11 cellular contexts compared by ENCODE assay signal in the genomic region with DNA sequence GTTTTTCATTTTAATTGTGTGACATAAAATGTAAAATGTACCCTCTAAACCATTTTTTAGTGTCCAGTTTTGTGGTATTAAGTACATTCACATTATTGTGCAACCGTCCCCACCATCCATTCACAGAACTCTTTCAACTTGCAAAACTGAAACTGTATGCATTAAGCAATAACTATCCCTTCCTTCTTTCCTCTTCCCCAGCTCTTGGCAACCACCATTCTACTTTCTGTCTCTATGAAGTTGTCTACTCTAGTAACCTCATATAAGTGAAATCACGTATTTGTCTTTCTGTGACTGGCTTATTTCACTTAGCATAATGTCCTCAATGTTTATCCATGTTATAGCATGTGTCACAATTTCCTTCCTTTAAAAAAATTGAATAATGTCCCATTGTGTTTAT.
DNase-seq lines count a peak whose midpoint lies in the region; ATAC-seq and TF ChIP-seq lines count a peak whose summit lies in the region.
"Had no signal": no experiment of that assay in that cellular context is flagged by ENCODE, and none has a peak within 500 bp of the region (broad histone marks: within the 10 kb centered on the region; RNA-seq: fewer than 3 reads in every experiment).

No MANE protein-coding gene starts in this region.

- intact Hi-C loops in natural killer cell (cut with micrococcal nuclease) (no loop called here), upper lobe of right lung (cut with DNase I) (no loop called here)
- intact Hi-C loops in activated T-helper 1 cell treated with anti-CD3 and anti-CD28 coated beads, Interleukin-12 subunit alpha, Interleukin-12 subunit beta, Interleukin-2, Interleukin-4 antibody, amounts not matched to agents 30 ng/mL and 10 ng/mL and 1 ng/mL, durations not matched to agents 14 hours and 24 hours and 36 hours (cut with micrococcal nuclease): no loop called here

- H3K27ac ChIP-seq in upper lobe of right lung: peak overlapping the region; percentile 8

- no peak for DNase-seq in natural killer cell treated with Interleukin-12 subunit alpha and Interleukin-12 subunit beta and Interleukin-15 and Interleukin-18, amount 100 ng/mL, for 72 hours (ENCODE audit: low spot score)
- DNase-seq in natural killer cell (no peak), upper lobe of right lung (no peak), NCI-H1048 (lab: John Stamatoyannopoulos, UW) (no peak), WTC11 (ENCODE audit: low spot score) (no peak)
- DNase-seq in activated T-helper 1 cell treated with anti-CD3 and anti-CD28 coated beads, Interleukin-12 subunit alpha, Interleukin-12 subunit beta, Interleukin-2, Interleukin-4 antibody, amounts not matched to agents 30 ng/mL and 10 ng/mL and 1 ng/mL, durations not matched to agents 14 hours and 24 hours and 36 hours (ENCODE audit: low spot score): no peak
- DNase-seq: activated naive CD4-positive, alpha-beta T cell had no signal

- H3K4me1 ChIP-seq in upper lobe of right lung: peaks cover 49% of the 10 kb centered on the region

- peaks cover 0 to 3% of the 10 kb centered on the region in 2 donors for H3K27me3 Mint-ChIP-seq in natural killer cell treated with Interleukin-12 subunit alpha and Interleukin-12 subunit beta and Interleukin-15 and Interleukin-18, amount 100 ng/mL, for 72 hours
- H3K27me3 Mint-ChIP-seq in natural killer cell (ENCODE audit: low read depth in 2 of 2) (peaks cover 0 to 3% of the 10 kb centered on the region in 2 donors), WTC11 (ENCODE audit: low read depth) (no peaks in the 10 kb centered on the region)
- H3K27me3 Mint-ChIP-seq in activated T-helper 1 cell treated with anti-CD3 and anti-CD28 coated beads, Interleukin-12 subunit alpha, Interleukin-12 subunit beta, Interleukin-2, Interleukin-4 antibody, amounts not matched to agents 30 ng/mL and 10 ng/mL and 1 ng/mL, durations not matched to agents 14 hours and 24 hours and 36 hours (ENCODE audit: insufficient read depth): no peaks in the 10 kb centered on the region

- H3K27ac Mint-ChIP-seq in natural killer cell treated with Interleukin-12 subunit alpha and Interleukin-12 subunit beta and Interleukin-15 and Interleukin-18, amount 100 ng/mL, for 72 hours: peak overlapping the region in 1 of 2 donors; percentile 13
- H3K27ac Mint-ChIP-seq in natural killer cell: no peak overlapping the region
- peak overlapping the region; percentile 18 for H3K27ac Mint-ChIP-seq in activated T-helper 1 cell treated with anti-CD3 and anti-CD28 coated beads, Interleukin-12 subunit alpha, Interleukin-12 subunit beta, Interleukin-2, Interleukin-4 antibody, amounts not matched to agents 30 ng/mL and 10 ng/mL and 1 ng/mL, durations not matched to agents 14 hours and 24 hours and 36 hours
- no peak overlapping the region for H3K27ac Mint-ChIP-seq in WTC11

- no peak overlapping the region for H3K4me3 ChIP-seq in upper lobe of right lung
- H3K4me3 ChIP-seq: HAP-1, skin epidermis had no signal

- H3K4me3 Mint-ChIP-seq in natural killer cell treated with Interleukin-12 subunit alpha and Interleukin-12 subunit beta and Interleukin-15 and Interleukin-18, amount 100 ng/mL, for 72 hours: peak overlapping the region; percentile 27
- H3K4me3 Mint-ChIP-seq in natural killer cell (no peak overlapping the region), WTC11 (no peak overlapping the region)
- no peak overlapping the region for H3K4me3 Mint-ChIP-seq in activated T-helper 1 cell treated with anti-CD3 and anti-CD28 coated beads, Interleukin-12 subunit alpha, Interleukin-12 subunit beta, Interleukin-2, Interleukin-4 antibody, amounts not matched to agents 30 ng/mL and 10 ng/mL and 1 ng/mL, durations not matched to agents 14 hours and 24 hours and 36 hours

- TF ChIP-seq CTCF in natural killer cell (IDR thresholded peaks at IDR 0.05) (no peak), upper lobe of right lung (IDR thresholded peaks at IDR 0.05) (no peak), WTC11 (IDR thresholded peaks at IDR 0.05) (no peak)

- CTCF ChIA-PET in WTC11 (lab: Charles Lee): no interaction called here

- peaks cover 12 to 20% of the 10 kb centered on the region in 2 donors for H3K4me1 Mint-ChIP-seq in natural killer cell treated with Interleukin-12 subunit alpha and Interleukin-12 subunit beta and Interleukin-15 and Interleukin-18, amount 100 ng/mL, for 72 hours (ENCODE audit: low read depth in 2 of 2)
- H3K4me1 Mint-ChIP-seq in natural killer cell: no peaks in the 10 kb centered on the region
- peaks cover 73% of the 10 kb centered on the region for H3K4me1 Mint-ChIP-seq in activated T-helper 1 cell treated with anti-CD3 and anti-CD28 coated beads, Interleukin-12 subunit alpha, Interleukin-12 subunit beta, Interleukin-2, Interleukin-4 antibody, amounts not matched to agents 30 ng/mL and 10 ng/mL and 1 ng/mL, durations not matched to agents 14 hours and 24 hours and 36 hours (ENCODE audit: low read depth)
- peaks cover 32% of the 10 kb centered on the region for H3K4me1 Mint-ChIP-seq in WTC11

- peak in 1 of 2 donors; percentile 73 for ATAC-seq in natural killer cell treated with Interleukin-12 subunit alpha and Interleukin-12 subunit beta and Interleukin-15 and Interleukin-18, amount 100 ng/mL, for 72 hours
- no peak for ATAC-seq in natural killer cell
- ATAC-seq in HG03175 (IDR thresholded peaks at IDR 0.05; ENCODE audit: unreplicated experiment): peak; percentile 82
- ATAC-seq in upper lobe of right lung: peak; percentile 48
- no peak for ATAC-seq in HG03097 (IDR thresholded peaks at IDR 0.05; ENCODE audit: low FRiP score, unreplicated experiment)
- no peak for ATAC-seq in WTC11

- POLR2A ChIA-PET in WTC11 (lab: Charles Lee): no interaction called here

- H3K9me3 Mint-ChIP-seq in natural killer cell treated with Interleukin-12 subunit alpha and Interleukin-12 subunit beta and Interleukin-15 and Interleukin-18, amount 100 ng/mL, for 72 hours: no peaks in the 10 kb centered on the region
- H3K9me3 Mint-ChIP-seq in natural killer cell (no peaks in the 10 kb centered on the region), WTC11 (peaks cover 6% of the 10 kb centered on the region)
- peaks cover 5% of the 10 kb centered on the region for H3K9me3 Mint-ChIP-seq in activated T-helper 1 cell treated with anti-CD3 and anti-CD28 coated beads, Interleukin-12 subunit alpha, Interleukin-12 subunit beta, Interleukin-2, Interleukin-4 antibody, amounts not matched to agents 30 ng/mL and 10 ng/mL and 1 ng/mL, durations not matched to agents 14 hours and 24 hours and 36 hours

- H3K36me3 ChIP-seq in upper lobe of right lung: no peaks in the 10 kb centered on the region
- H3K36me3 ChIP-seq: HAP-1 had no signal

- no peaks in the 10 kb centered on the region for H3K9me3 ChIP-seq in upper lobe of right lung
- H3K9me3 ChIP-seq: HAP-1 had no signal

- H3K27me3 ChIP-seq in upper lobe of right lung: no peaks in the 10 kb centered on the region

- no peaks in the 10 kb centered on the region for H3K36me3 Mint-ChIP-seq in natural killer cell treated with Interleukin-12 subunit alpha and Interleukin-12 subunit beta and Interleukin-15 and Interleukin-18, amount 100 ng/mL, for 72 hours
- H3K36me3 Mint-ChIP-seq in natural killer cell (no peaks in the 10 kb centered on the region), WTC11 (peaks cover 20% of the 10 kb centered on the region)
- peaks cover 34% of the 10 kb centered on the region for H3K36me3 Mint-ChIP-seq in activated T-helper 1 cell treated with anti-CD3 and anti-CD28 coated beads, Interleukin-12 subunit alpha, Interleukin-12 subunit beta, Interleukin-2, Interleukin-4 antibody, amounts not matched to agents 30 ng/mL and 10 ng/mL and 1 ng/mL, durations not matched to agents 14 hours and 24 hours and 36 hours (ENCODE audit: low read depth)

TF ChIP-seq in WTC11, 78 proteins besides CTCF, POLR2A, EP300 and RAD21 (continues in another document):
- TF ChIP-seq, protein P1, sequence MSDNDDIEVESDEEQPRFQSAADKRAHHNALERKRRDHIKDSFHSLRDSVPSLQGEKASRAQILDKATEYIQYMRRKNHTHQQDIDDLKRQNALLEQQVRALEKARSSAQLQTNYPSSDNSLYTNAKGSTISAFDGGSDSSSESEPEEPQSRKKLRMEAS (CRISPR knock-in tag; IDR thresholded peaks at IDR 0.05): no peak
- TF ChIP-seq IRF2 (CRISPR knock-in tag; IDR thresholded peaks at IDR 0.05; ENCODE audit: borderline replicate concordance, low read depth) (no peak), GRHL2 (CRISPR knock-in tag; IDR thresholded peaks at IDR 0.05; ENCODE audit: insufficient replicate concordance, severe bottlenecking) (no peak), ZNF671 (CRISPR knock-in tag; IDR thresholded peaks at IDR 0.05) (no peak), ZNF396 (CRISPR knock-in tag; IDR thresholded peaks at IDR 0.05; ENCODE audit: borderline replicate concordance) (no peak), SMAD3 (CRISPR knock-in tag; IDR thresholded peaks at IDR 0.05; ENCODE audit: borderline replicate concordance) (no peak)
- TF ChIP-seq, protein P2, sequence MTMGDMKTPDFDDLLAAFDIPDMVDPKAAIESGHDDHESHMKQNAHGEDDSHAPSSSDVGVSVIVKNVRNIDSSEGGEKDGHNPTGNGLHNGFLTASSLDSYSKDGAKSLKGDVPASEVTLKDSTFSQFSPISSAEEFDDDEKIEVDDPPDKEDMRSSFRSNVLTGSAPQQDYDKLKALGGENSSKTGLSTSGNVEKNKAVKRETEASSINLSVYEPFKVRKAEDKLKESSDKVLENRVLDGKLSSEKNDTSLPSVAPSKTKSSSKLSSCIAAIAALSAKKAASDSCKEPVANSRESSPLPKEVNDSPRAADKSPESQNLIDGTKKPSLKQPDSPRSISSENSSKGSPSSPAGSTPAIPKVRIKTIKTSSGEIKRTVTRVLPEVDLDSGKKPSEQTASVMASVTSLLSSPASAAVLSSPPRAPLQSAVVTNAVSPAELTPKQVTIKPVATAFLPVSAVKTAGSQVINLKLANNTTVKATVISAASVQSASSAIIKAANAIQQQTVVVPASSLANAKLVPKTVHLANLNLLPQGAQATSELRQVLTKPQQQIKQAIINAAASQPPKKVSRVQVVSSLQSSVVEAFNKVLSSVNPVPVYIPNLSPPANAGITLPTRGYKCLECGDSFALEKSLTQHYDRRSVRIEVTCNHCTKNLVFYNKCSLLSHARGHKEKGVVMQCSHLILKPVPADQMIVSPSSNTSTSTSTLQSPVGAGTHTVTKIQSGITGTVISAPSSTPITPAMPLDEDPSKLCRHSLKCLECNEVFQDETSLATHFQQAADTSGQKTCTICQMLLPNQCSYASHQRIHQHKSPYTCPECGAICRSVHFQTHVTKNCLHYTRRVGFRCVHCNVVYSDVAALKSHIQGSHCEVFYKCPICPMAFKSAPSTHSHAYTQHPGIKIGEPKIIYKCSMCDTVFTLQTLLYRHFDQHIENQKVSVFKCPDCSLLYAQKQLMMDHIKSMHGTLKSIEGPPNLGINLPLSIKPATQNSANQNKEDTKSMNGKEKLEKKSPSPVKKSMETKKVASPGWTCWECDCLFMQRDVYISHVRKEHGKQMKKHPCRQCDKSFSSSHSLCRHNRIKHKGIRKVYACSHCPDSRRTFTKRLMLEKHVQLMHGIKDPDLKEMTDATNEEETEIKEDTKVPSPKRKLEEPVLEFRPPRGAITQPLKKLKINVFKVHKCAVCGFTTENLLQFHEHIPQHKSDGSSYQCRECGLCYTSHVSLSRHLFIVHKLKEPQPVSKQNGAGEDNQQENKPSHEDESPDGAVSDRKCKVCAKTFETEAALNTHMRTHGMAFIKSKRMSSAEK (CRISPR knock-in tag; IDR thresholded peaks at IDR 0.05; ENCODE audit: borderline replicate concordance): no peak

Comparison
In these comparisons a context has a peak if more than half of its experiments do, and no peak if none do; other contexts are left out.
1. ATAC-seq: peak in HG03175 (single experiment) and upper lobe of right lung (single experiment); none in natural killer cell (0 of 3), HG03097 (single experiment) and WTC11 (single experiment).